Comparison of ENCODE assay signal across 27 cellular contexts in the genomic region with DNA sequence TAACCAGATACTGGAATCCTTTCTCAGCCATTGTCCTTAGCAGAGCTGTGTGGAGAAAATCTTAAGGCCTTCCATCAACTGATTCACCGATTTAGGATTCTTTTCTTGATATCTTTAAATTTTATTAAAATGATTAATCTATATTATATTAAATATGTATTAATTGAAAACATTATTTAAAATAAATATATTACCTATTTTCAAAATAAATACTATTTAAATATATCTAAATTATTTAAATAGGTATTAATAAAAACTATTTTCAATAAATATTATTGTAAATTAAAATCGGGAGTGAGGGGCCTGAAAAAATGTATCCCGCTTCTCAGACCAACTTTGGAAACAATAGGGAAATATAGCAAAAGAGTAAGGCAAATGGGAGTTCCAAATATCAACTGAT.
DNase-seq lines count a peak whose midpoint lies in the region; ATAC-seq, FAIRE-seq and TF ChIP-seq lines count a peak whose summit lies in the region.
"Had no signal": no experiment of that assay in that cellular context is flagged by ENCODE, and none has a peak within 500 bp of the region (broad histone marks: within the 10 kb centered on the region; RNA-seq: fewer than 3 reads in every experiment).

No MANE protein-coding gene starts in this region.

- 87 to 90% methylated on average over 3 of the region's 3 CpGs for WGBS in pancreas, 2 donors
- no CpG with 5 or more reads among the region's 3 CpGs for WGBS in mesendoderm (ENCODE audit: extremely low coverage, insufficient coverage, low lambda C conversion rate)

- intact Hi-C loops in pancreas (cut with DNase I), result no loop called here

- H3K9me3 ChIP-seq in pancreas, result no peaks in the 10 kb centered on the region
- H3K9me3 ChIP-seq: A549; BE2C; BLaER1 treated with 17β-estradiol and CSF1 and Interleukin-3, amounts not matched to agents 10 nM and 100 nM; HAP-1 had no signal

- ATAC-seq in pancreas, result no peak
- no peak for ATAC-seq in HG02678 (IDR thresholded peaks at IDR 0.05; ENCODE audit: unreplicated experiment)
- ATAC-seq: A549 had no signal

- H2BK5ac ChIP-seq in mesendoderm (ENCODE audit: low read length), result no peak overlapping the region

- no peak for DNase-seq in pancreas
- no peak for DNase-seq in putamen (ENCODE audit: low spot score)
- no peak for DNase-seq in mesendoderm
- DNase-seq in HFFc6, result no peak
- DNase-seq: ACHN; AML-193; BE2C; CD4-positive, alpha-beta T cell; CD8-positive, alpha-beta memory T cell; DMS 273 treated with DMSO at 0.1 percent for 48 hours; DMS79; EL; GF-D8; GOT3 had no signal

- no peak overlapping the region for H3K18ac ChIP-seq in mesendoderm (ENCODE audit: low read length)

- peak overlapping the region; percentile 28 for H3K27ac ChIP-seq in VCaP
- H3K27ac ChIP-seq in pancreas, result no peak overlapping the region
- H3K27ac ChIP-seq in mesendoderm (ENCODE audit: low read depth, low read length), result no peak overlapping the region
- H3K27ac ChIP-seq: 22Rv1; A549; BLaER1 treated with 17β-estradiol and CSF1 and Interleukin-3, amounts not matched to agents 10 nM and 100 nM had no signal

- no peak overlapping the region for H2BK120ac ChIP-seq in mesendoderm (ENCODE audit: low read depth, low read length)

- TF ChIP-seq CTCF in VCaP (conservative IDR thresholded peaks at IDR 0.05), result no peak
- no peak for TF ChIP-seq CTCF in pancreas (IDR thresholded peaks at IDR 0.05)
- no peak for TF ChIP-seq CTCF in HFFc6 (IDR thresholded peaks at IDR 0.05)

- H3K4me3 ChIP-seq in pancreas (no peak overlapping the region), mesendoderm (ENCODE audit: low read length) (no peak overlapping the region)
- H3K4me3 ChIP-seq: A549; BLaER1 treated with 17β-estradiol and CSF1 and Interleukin-3, amounts not matched to agents 10 nM and 100 nM; HAP-1 had no signal

- H3K9me3 Mint-ChIP-seq in HFFc6, result no peaks in the 10 kb centered on the region
- H3K9me3 Mint-ChIP-seq: CD4-positive, alpha-beta T cell; CD8-positive, alpha-beta memory T cell had no signal

- no peaks in the 10 kb centered on the region; the same call in 1 of the 2 replicates for H3K4me1 Mint-ChIP-seq in HFFc6 (ENCODE audit: low read depth)
- H3K4me1 Mint-ChIP-seq: CD14-positive monocyte; CD8-positive, alpha-beta memory T cell had no signal

- no peak overlapping the region for H2BK15ac ChIP-seq in mesendoderm (replicated peaks; ENCODE audit: low read depth)

- no peak overlapping the region for H4K5ac ChIP-seq in mesendoderm (ENCODE audit: low read length)

- no peak overlapping the region for H3K56ac ChIP-seq in mesendoderm (ENCODE audit: low read length)

- no peaks in the 10 kb centered on the region for H3K4me1 ChIP-seq in pancreas
- no peaks in the 10 kb centered on the region for H3K4me1 ChIP-seq in mesendoderm (ENCODE audit: control insufficient read depth, low read depth, low read length)
- H3K4me1 ChIP-seq: A549; BE2C; BLaER1 treated with 17β-estradiol and CSF1 and Interleukin-3, amounts not matched to agents 10 nM and 100 nM; HAP-1 had no signal

- H3K79me2 ChIP-seq in mesendoderm (ENCODE audit: control insufficient read depth, insufficient read depth, low read length), result no peaks in the 10 kb centered on the region

- no peak overlapping the region for H3K4me3 Mint-ChIP-seq in HFFc6
- H3K4me3 Mint-ChIP-seq: CD14-positive monocyte; CD4-positive, alpha-beta T cell; CD8-positive, alpha-beta memory T cell had no signal

- no peaks in the 10 kb centered on the region for H3K79me1 ChIP-seq in mesendoderm (ENCODE audit: low read length)

- H3K27me3 Mint-ChIP-seq in HFFc6 (ENCODE audit: insufficient read depth), result peaks cover 39% of the 10 kb centered on the region

- FAIRE-seq in A204.1 (lab: Jason Lieb, UNC) (peak; percentile 47), endometrium (lab: Jason Lieb, UNC) (peak; percentile 12), pancreas (lab: Jason Lieb, UNC) (peak; percentile 60)
- FAIRE-seq: A549, D721Med, GM12891, GM18507, H54 had no signal

- H3K27me3 ChIP-seq in pancreas (no peaks in the 10 kb centered on the region), mesendoderm (ENCODE audit: insufficient read depth, low read length, poor library complexity) (no peaks in the 10 kb centered on the region)
- H3K27me3 ChIP-seq: BE2C; BLaER1 treated with 17β-estradiol and CSF1 and Interleukin-3, amounts not matched to agents 10 nM and 100 nM had no signal

- H4K8ac ChIP-seq in mesendoderm (ENCODE audit: low read depth, low read length), result no peak overlapping the region

- H2AK5ac ChIP-seq in mesendoderm (ENCODE audit: low read length), result no peak overlapping the region

- H3K27ac Mint-ChIP-seq in HFFc6, result no peak overlapping the region
- H3K27ac Mint-ChIP-seq: CD14-positive monocyte; CD4-positive, alpha-beta T cell; CD8-positive, alpha-beta memory T cell had no signal

- no peak overlapping the region for H3K23ac ChIP-seq in mesendoderm (ENCODE audit: low read length)

- no peaks in the 10 kb centered on the region for H3K36me3 ChIP-seq in pancreas
- H3K36me3 ChIP-seq in mesendoderm (ENCODE audit: control insufficient read depth, insufficient read depth, low read length), result no peaks in the 10 kb centered on the region
- H3K36me3 ChIP-seq: BE2C; BLaER1 treated with 17β-estradiol and CSF1 and Interleukin-3, amounts not matched to agents 10 nM and 100 nM; HAP-1 had no signal

- no peak overlapping the region for H3K4me2 ChIP-seq in mesendoderm (ENCODE audit: low read length)
- H3K4me2 ChIP-seq: A549; BLaER1 treated with 17β-estradiol and CSF1 and Interleukin-3, amounts not matched to agents 10 nM and 100 nM had no signal

- no peak overlapping the region for H3K4ac ChIP-seq in mesendoderm (ENCODE audit: low read depth, low read length)

- H3K9ac ChIP-seq in mesendoderm (ENCODE audit: low read length), result no peak overlapping the region
- H3K9ac ChIP-seq: BLaER1 treated with 17β-estradiol and CSF1 and Interleukin-3, amounts not matched to agents 10 nM and 100 nM had no signal

- H3K36me3 Mint-ChIP-seq in HFFc6 (ENCODE audit: low read depth), result no peaks in the 10 kb centered on the region
- H3K36me3 Mint-ChIP-seq: CD14-positive monocyte; CD8-positive, alpha-beta memory T cell had no signal
